Comparison of ENCODE assay signal across 35 cellular contexts in the genomic region with DNA sequence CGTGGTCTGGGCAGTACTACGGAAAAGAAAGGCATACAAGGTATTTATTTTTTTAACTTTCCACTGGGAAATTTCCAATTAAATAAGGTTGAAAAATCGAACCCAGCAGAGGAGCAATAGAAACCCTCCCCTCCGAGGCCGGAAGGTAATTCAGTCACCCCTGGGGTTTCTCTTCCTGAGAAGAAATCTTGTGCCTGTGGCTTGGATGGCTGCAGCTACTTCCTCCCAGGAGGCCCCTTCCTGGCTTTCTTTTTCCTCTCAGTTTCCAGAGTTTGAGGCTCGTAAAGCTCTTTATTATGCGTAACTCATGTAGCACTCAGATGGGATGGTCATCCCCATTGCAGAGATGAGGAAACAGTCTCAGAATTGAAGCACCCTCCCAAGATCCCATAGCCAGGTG.
"Had no signal": no experiment of that assay in that cellular context is flagged by ENCODE, and none has a peak within 500 bp of the region (broad histone marks: within the 10 kb centered on the region; RNA-seq: fewer than 3 reads in every experiment).

No MANE protein-coding gene starts in this region.

- H3K9me3 Mint-ChIP-seq: activated CD4-positive, alpha-beta T cell treated with anti-CD3 and anti-CD28 coated beads, Interleukin-2, amount 10 ng/mL, durations not matched to agents 7 days and 5 days; activated naive CD4-positive, alpha-beta T cell treated with anti-CD3 and anti-CD28 coated beads for 36 hours; activated naive CD4-positive, alpha-beta T cell treated with anti-CD3 and anti-CD28 coated beads, Interleukin-2, amount 50 U/mL, for 72 hours; activated T-cell treated with anti-CD3 and anti-CD28 coated beads, Interleukin-2, amount 50 U/mL, for 24 hours; activated T-helper 2 cell treated with anti-CD3 and anti-CD28 coated beads, Interferon-gamma antibody, Interleukin-2, Interleukin-4, amounts not matched to agents 10 μg/mL and 5 μg/mL and 100 μg/mL, durations not matched to agents 14 hours and 24 hours and 36 hours; brain had no signal

- H3K9me3 ChIP-seq: MG63, Peyer's patch, SJSA1 had no signal

- H3K27ac ChIP-seq: Peyer's patch, SJSA1, WERI-Rb-1 had no signal

- H3K27ac Mint-ChIP-seq: activated CD4-positive, alpha-beta T cell treated with anti-CD3 and anti-CD28 coated beads, Interleukin-2, amount 10 ng/mL, durations not matched to agents 7 days and 5 days; activated CD8-positive, alpha-beta T cell treated with anti-CD3 and anti-CD28 coated beads, Interleukin-2, amount 10 ng/mL, durations not matched to agents 7 days and 5 days; activated naive CD4-positive, alpha-beta T cell treated with anti-CD3 and anti-CD28 coated beads for 36 hours; activated naive CD4-positive, alpha-beta T cell treated with anti-CD3 and anti-CD28 coated beads, Interleukin-2, amount 50 U/mL, for 72 hours; activated T-cell treated with anti-CD3 and anti-CD28 coated beads, Interleukin-2, amount 50 U/mL, for 24 hours; activated T-helper 2 cell treated with anti-CD3 and anti-CD28 coated beads, Interferon-gamma antibody, Interleukin-2, Interleukin-4, amounts not matched to agents 10 μg/mL and 5 μg/mL and 100 μg/mL, durations not matched to agents 14 hours and 24 hours and 36 hours; brain had no signal

- H3K4me1 ChIP-seq: Peyer's patch, SJSA1 had no signal

- H3K36me3 ChIP-seq: MG63, Peyer's patch, SJSA1, WERI-Rb-1 had no signal

- ATAC-seq: activated CD8-positive, alpha-beta T cell treated with anti-CD3 and anti-CD28 coated beads, Interleukin-2, amount 10 ng/mL, durations not matched to agents 7 days and 5 days; activated naive CD4-positive, alpha-beta T cell treated with anti-CD3 and anti-CD28 coated beads, Interleukin-2, amount 50 U/mL, for 72 hours; PC-3; SK-N-SH treated with all-trans-retinoic acid at 6 μM for 48 hours had no signal

- H3K4me3 Mint-ChIP-seq: activated CD4-positive, alpha-beta T cell treated with anti-CD3 and anti-CD28 coated beads, Interleukin-2, amount 10 ng/mL, durations not matched to agents 7 days and 5 days; activated CD8-positive, alpha-beta T cell treated with anti-CD3 and anti-CD28 coated beads, Interleukin-2, amount 10 ng/mL, durations not matched to agents 7 days and 5 days; activated naive CD4-positive, alpha-beta T cell treated with anti-CD3 and anti-CD28 coated beads for 36 hours; activated T-cell treated with anti-CD3 and anti-CD28 coated beads, Interleukin-2, amount 50 U/mL, for 24 hours; brain had no signal

- DNase-seq: activated CD4-positive, alpha-beta T cell treated with anti-CD3 and anti-CD28 coated beads, Interleukin-2, amount 10 ng/mL, durations not matched to agents 7 days and 5 days; activated CD4-positive, alpha-beta T cell treated with anti-CD3 and anti-CD28 coated beads, Interleukin-2, amount 50 U/mL, for 48 hours; activated CD8-positive, alpha-beta T cell treated with anti-CD3 and anti-CD28 coated beads, Interleukin-2, amount 10 ng/mL, durations not matched to agents 7 days and 5 days; activated gamma-delta T cell; activated naive CD4-positive, alpha-beta T cell treated with anti-CD3 and anti-CD28 coated beads for 36 hours; activated T-cell treated with anti-CD3 and anti-CD28 coated beads, Interleukin-2, amount 50 U/mL, for 24 hours; anterior cingulate cortex; caudate nucleus; cerebellar nuclear complex; Kasumi-1; KG1; MG63; NCI-H1048; NCI-H1105 treated with DMSO at 0.1 percent for 48 hours; NCI-H1436; NCI-H1694; NCI-H1930; NCI-H2081 treated with DMSO at 0.1 percent for 48 hours; NCI-H226; NCI-H446 treated with DMSO at 0.1 percent for 48 hours; NCI-H524; NCI-H69; NK-92 treated with Interleukin-12 subunit alpha and Interleukin-12 subunit beta, amount 100 ng/mL, for 24 hours; PC-3; Peyer's patch; RPMI8226; SHP77 treated with DMSO at 0.1 percent for 48 hours; T1000; WERI-Rb-1 had no signal

- H3K4me3 ChIP-seq: MG63, Peyer's patch, SJSA1 had no signal

- FAIRE-seq: bronchial epithelial cell had no signal

- H3K36me3 Mint-ChIP-seq: activated naive CD4-positive, alpha-beta T cell treated with anti-CD3 and anti-CD28 coated beads, Interleukin-2, amount 50 U/mL, for 72 hours; brain had no signal

- H3K4me1 Mint-ChIP-seq: activated CD4-positive, alpha-beta T cell treated with anti-CD3 and anti-CD28 coated beads, Interleukin-2, amount 10 ng/mL, durations not matched to agents 7 days and 5 days; brain had no signal

- H3K27me3 ChIP-seq: MG63, Peyer's patch, SJSA1 had no signal
